ENCODE assay signal across 2 cellular contexts in genomic region chr3:53224536-53224935, GRCh38.
TF ChIP-seq lines count a peak whose summit lies in the region.

No MANE protein-coding gene starts in this region.

TF ChIP-seq in HCT116, 20 proteins besides CTCF, POLR2A, EP300 and RAD21:
- TF ChIP-seq CBX3 (IDR thresholded peaks at IDR 0.05; ENCODE audit: low read depth) (no peak), EGR1 (IDR thresholded peaks at IDR 0.05; ENCODE audit: low read depth) (no peak), SP1 (IDR thresholded peaks at IDR 0.05; ENCODE audit: low read depth) (no peak), SRF (IDR thresholded peaks at IDR 0.05; ENCODE audit: low read depth) (no peak), ZFX (IDR thresholded peaks at IDR 0.05) (no peak), EZH2phosphoT487 (IDR thresholded peaks at IDR 0.05; ENCODE audit: borderline replicate concordance) (no peak), ZNF274 (IDR thresholded peaks at IDR 0.05; ENCODE audit: low read depth, low read length) (no peak), EZH2 (IDR thresholded peaks at IDR 0.05) (no peak), YY1 (IDR thresholded peaks at IDR 0.05; ENCODE audit: extremely low read depth, insufficient replicate concordance, low read depth, low read length) (no peak), ATF3 (IDR thresholded peaks at IDR 0.05) (no peak), CEBPB (IDR thresholded peaks at IDR 0.05; ENCODE audit: low read depth) (no peak), SIN3A (IDR thresholded peaks at IDR 0.05; ENCODE audit: low read depth) (no peak), FOSL1 (IDR thresholded peaks at IDR 0.05; ENCODE audit: low read depth) (no peak), ELF1 (IDR thresholded peaks at IDR 0.05; ENCODE audit: borderline replicate concordance, low read depth) (no peak), JUND (IDR thresholded peaks at IDR 0.05) (no peak)
- TF ChIP-seq, protein P1, sequence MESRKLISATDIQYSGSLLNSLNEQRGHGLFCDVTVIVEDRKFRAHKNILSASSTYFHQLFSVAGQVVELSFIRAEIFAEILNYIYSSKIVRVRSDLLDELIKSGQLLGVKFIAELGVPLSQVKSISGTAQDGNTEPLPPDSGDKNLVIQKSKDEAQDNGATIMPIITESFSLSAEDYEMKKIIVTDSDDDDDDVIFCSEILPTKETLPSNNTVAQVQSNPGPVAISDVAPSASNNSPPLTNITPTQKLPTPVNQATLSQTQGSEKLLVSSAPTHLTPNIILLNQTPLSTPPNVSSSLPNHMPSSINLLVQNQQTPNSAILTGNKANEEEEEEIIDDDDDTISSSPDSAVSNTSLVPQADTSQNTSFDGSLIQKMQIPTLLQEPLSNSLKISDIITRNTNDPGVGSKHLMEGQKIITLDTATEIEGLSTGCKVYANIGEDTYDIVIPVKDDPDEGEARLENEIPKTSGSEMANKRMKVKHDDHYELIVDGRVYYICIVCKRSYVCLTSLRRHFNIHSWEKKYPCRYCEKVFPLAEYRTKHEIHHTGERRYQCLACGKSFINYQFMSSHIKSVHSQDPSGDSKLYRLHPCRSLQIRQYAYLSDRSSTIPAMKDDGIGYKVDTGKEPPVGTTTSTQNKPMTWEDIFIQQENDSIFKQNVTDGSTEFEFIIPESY (IDR thresholded peaks at IDR 0.05; ENCODE audit: extremely low read depth, insufficient replicate concordance, low read length): no peak
- TF ChIP-seq, protein P2, sequence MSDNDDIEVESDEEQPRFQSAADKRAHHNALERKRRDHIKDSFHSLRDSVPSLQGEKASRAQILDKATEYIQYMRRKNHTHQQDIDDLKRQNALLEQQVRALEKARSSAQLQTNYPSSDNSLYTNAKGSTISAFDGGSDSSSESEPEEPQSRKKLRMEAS (IDR thresholded peaks at IDR 0.05): no peak
TF ChIP-seq in HCT116: peak in this region for 0.

TF ChIP-seq in K562, 482 proteins besides CTCF, POLR2A, EP300 and RAD21:
- TF ChIP-seq ZBED1 (IDR thresholded peaks at IDR 0.05): no peak
- TF ChIP-seq HMBOX1 (IDR thresholded peaks at IDR 0.05): no peak
- TF ChIP-seq ZNF639 (CRISPR knock-in tag; conservative IDR thresholded peaks at IDR 0.05 in 1 of 2, IDR thresholded peaks at IDR 0.05 in 1 of 2): no peak
- TF ChIP-seq, protein P3, sequence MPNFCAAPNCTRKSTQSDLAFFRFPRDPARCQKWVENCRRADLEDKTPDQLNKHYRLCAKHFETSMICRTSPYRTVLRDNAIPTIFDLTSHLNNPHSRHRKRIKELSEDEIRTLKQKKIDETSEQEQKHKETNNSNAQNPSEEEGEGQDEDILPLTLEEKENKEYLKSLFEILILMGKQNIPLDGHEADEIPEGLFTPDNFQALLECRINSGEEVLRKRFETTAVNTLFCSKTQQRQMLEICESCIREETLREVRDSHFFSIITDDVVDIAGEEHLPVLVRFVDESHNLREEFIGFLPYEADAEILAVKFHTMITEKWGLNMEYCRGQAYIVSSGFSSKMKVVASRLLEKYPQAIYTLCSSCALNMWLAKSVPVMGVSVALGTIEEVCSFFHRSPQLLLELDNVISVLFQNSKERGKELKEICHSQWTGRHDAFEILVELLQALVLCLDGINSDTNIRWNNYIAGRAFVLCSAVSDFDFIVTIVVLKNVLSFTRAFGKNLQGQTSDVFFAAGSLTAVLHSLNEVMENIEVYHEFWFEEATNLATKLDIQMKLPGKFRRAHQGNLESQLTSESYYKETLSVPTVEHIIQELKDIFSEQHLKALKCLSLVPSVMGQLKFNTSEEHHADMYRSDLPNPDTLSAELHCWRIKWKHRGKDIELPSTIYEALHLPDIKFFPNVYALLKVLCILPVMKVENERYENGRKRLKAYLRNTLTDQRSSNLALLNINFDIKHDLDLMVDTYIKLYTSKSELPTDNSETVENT (CRISPR knock-in tag; IDR thresholded peaks at IDR 0.05): no peak
- no peak for TF ChIP-seq HLTF (IDR thresholded peaks at IDR 0.05)
- TF ChIP-seq PRPF4 (IDR thresholded peaks at IDR 0.05; ENCODE audit: insufficient read depth, low read depth, low read length, poor library complexity, severe bottlenecking): no peak
- TF ChIP-seq POLR3G (IDR thresholded peaks at IDR 0.05; ENCODE audit: extremely low read depth, insufficient read length, insufficient replicate concordance): no peak
- TF ChIP-seq, protein P4, sequence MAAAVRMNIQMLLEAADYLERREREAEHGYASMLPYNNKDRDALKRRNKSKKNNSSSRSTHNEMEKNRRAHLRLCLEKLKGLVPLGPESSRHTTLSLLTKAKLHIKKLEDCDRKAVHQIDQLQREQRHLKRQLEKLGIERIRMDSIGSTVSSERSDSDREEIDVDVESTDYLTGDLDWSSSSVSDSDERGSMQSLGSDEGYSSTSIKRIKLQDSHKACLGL (CRISPR knock-in tag; IDR thresholded peaks at IDR 0.05; ENCODE audit: borderline replicate concordance, poor library complexity, severe bottlenecking): no peak
- no peak for TF ChIP-seq SUPT5H (IDR thresholded peaks at IDR 0.05)
- TF ChIP-seq RBBP5 (IDR thresholded peaks at IDR 0.05; ENCODE audit: borderline replicate concordance, insufficient read depth, low read length, poor library complexity, severe bottlenecking): no peak
- no peak for TF ChIP-seq ELF1 (tag; IDR thresholded peaks at IDR 0.05)
